1 cellular context compared by ENCODE assay signal in the genomic region with DNA sequence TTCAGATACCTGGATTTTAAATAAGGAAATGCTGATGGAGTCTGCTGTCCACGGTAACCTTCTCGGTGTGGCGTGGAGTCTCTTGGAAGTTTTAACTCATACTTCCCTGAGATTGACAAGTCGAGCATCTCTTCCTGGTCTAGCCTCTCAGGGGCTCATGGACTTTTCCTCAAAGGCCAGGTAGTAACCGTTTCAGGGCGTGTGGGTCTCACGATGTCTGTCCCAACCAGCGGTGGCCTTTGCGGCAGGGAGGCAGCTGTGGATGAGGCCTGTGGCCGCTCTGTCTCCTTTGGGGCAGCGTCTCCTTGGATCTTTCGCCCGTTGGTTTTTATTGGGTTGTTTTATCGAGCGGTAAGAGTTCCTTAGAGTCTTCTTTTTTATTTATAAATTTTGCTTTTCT.
TF ChIP-seq lines count a peak whose summit lies in the region.

No MANE protein-coding gene starts in this region.

TF ChIP-seq in GM12878, 131 proteins besides CTCF, POLR2A, EP300 and RAD21:
- TF ChIP-seq, protein P1, sequence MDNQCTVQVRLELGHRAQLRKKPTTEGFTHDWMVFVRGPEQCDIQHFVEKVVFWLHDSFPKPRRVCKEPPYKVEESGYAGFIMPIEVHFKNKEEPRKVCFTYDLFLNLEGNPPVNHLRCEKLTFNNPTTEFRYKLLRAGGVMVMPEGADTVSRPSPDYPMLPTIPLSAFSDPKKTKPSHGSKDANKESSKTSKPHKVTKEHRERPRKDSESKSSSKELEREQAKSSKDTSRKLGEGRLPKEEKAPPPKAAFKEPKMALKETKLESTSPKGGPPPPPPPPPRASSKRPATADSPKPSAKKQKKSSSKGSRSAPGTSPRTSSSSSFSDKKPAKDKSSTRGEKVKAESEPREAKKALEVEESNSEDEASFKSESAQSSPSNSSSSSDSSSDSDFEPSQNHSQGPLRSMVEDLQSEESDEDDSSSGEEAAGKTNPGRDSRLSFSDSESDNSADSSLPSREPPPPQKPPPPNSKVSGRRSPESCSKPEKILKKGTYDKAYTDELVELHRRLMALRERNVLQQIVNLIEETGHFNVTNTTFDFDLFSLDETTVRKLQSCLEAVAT (IDR thresholded peaks at IDR 0.05), result 0 out of 2 replicates have a peak, but pooled peaks have one; percentile 37
- TF ChIP-seq, protein P2, sequence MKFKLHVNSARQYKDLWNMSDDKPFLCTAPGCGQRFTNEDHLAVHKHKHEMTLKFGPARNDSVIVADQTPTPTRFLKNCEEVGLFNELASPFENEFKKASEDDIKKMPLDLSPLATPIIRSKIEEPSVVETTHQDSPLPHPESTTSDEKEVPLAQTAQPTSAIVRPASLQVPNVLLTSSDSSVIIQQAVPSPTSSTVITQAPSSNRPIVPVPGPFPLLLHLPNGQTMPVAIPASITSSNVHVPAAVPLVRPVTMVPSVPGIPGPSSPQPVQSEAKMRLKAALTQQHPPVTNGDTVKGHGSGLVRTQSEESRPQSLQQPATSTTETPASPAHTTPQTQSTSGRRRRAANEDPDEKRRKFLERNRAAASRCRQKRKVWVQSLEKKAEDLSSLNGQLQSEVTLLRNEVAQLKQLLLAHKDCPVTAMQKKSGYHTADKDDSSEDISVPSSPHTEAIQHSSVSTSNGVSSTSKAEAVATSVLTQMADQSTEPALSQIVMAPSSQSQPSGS (IDR thresholded peaks at IDR 0.05; ENCODE audit: low read length), result no peak
- TF ChIP-seq, protein P3, sequence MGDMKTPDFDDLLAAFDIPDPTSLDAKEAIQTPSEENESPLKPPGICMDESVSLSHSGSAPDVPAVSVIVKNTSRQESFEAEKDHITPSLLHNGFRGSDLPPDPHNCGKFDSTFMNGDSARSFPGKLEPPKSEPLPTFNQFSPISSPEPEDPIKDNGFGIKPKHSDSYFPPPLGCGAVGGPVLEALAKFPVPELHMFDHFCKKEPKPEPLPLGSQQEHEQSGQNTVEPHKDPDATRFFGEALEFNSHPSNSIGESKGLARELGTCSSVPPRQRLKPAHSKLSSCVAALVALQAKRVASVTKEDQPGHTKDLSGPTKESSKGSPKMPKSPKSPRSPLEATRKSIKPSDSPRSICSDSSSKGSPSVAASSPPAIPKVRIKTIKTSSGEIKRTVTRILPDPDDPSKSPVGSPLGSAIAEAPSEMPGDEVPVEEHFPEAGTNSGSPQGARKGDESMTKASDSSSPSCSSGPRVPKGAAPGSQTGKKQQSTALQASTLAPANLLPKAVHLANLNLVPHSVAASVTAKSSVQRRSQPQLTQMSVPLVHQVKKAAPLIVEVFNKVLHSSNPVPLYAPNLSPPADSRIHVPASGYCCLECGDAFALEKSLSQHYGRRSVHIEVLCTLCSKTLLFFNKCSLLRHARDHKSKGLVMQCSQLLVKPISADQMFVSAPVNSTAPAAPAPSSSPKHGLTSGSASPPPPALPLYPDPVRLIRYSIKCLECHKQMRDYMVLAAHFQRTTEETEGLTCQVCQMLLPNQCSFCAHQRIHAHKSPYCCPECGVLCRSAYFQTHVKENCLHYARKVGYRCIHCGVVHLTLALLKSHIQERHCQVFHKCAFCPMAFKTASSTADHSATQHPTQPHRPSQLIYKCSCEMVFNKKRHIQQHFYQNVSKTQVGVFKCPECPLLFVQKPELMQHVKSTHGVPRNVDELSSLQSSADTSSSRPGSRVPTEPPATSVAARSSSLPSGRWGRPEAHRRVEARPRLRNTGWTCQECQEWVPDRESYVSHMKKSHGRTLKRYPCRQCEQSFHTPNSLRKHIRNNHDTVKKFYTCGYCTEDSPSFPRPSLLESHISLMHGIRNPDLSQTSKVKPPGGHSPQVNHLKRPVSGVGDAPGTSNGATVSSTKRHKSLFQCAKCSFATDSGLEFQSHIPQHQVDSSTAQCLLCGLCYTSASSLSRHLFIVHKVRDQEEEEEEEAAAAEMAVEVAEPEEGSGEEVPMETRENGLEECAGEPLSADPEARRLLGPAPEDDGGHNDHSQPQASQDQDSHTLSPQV (IDR thresholded peaks at IDR 0.05), result no peak
TF ChIP-seq in GM12878: peak in this region for 1.
